Comparison of ENCODE assay signal across 15 cellular contexts in the genomic region with DNA sequence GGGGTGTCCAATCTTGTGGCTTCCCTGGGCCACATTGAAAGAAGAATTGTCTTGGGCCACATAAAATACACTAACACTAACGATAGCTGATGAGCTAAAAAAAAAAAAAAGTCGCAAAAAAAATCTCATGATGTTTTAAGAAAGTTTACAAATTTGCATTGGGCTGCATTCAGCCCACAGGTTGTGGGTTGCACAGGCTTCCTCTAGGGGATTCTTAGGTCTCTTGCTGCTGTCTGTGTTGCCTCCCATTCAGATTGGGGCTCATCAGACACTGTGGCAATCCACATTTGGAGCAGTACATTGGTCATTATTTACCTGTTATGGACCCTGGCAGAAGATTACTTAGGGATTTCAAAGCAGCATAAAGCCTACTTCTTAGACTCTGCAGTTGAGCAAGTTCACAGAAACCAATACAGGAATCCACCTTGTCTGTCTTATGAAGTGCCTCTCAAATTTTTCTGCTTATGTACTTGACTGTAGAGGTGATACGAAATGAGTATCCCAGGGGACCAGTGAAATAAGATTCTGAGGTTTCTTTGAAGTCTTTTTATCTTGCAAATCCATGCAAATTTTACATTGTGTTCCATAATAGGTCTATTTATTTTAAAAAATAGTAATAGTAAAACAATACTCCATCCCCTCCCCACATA.
A peak's percentile ranks its signal among the peaks of the same experiment; 100 is the strongest.
DNase-seq lines count a peak whose midpoint lies in the region; ATAC-seq, FAIRE-seq and TF ChIP-seq lines count a peak whose summit lies in the region.
"Had no signal": no experiment of that assay in that cellular context is flagged by ENCODE, and none has a peak within 500 bp of the region (broad histone marks: within the 10 kb centered on the region; RNA-seq: fewer than 3 reads in every experiment).

No MANE protein-coding gene starts in this region.

- no peaks in the 10 kb centered on the region for H3K79me2 ChIP-seq in GM12878 (ENCODE audit: control insufficient read depth, insufficient read depth, low read length)

- DNase-seq in GM12878 (ENCODE audit: low read depth, low spot score), result peak; percentile 16
- DNase-seq in activated gamma-delta T cell treated with Interleukin-2 at 50 U/mL for 16 hours, result no peak
- no peak for DNase-seq in ureter (ENCODE audit: low spot score)
- no peak for DNase-seq in globus pallidus (ENCODE audit: low spot score)
- no peak for DNase-seq in left ventricle myocardium inferior
- DNase-seq: activated CD4-positive, alpha-beta T cell treated with anti-CD3 and anti-CD28 coated beads for 48 hours; mucosa of descending colon; MV-4-11; SK-N-SH had no signal

- H3K9ac ChIP-seq in GM12878 (ENCODE audit: control insufficient read depth, insufficient read depth, low read length), result no peak overlapping the region
- H3K9ac ChIP-seq: SK-N-SH had no signal

- no TSS peak for BruUV-seq in GM12878 (replicated peaks; lab: Mats Ljungman, UMichigan)

- intact Hi-C loops in GM12878 (cut with micrococcal nuclease; ENCODE audit: unreplicated experiment), result no loop called here
- intact Hi-C loops in left ventricle myocardium inferior (cut with micrococcal nuclease), result no loop called here

- ATAC-seq in GM18907 (IDR thresholded peaks at IDR 0.05; ENCODE audit: unreplicated experiment), result peak; percentile 88
- ATAC-seq in GM21515 (IDR thresholded peaks at IDR 0.05; ENCODE audit: unreplicated experiment), result peak; percentile 86
- ATAC-seq in HG03060 (IDR thresholded peaks at IDR 0.05; ENCODE audit: low read depth, unreplicated experiment), result peak; percentile 84
- ATAC-seq in GM12878, result peak; percentile 82
- ATAC-seq: activated T-helper 17 cell treated with anti-CD3 and anti-CD28 coated beads, Interleukin-2, amount 50 U/mL, for 72 hours; mucosa of descending colon had no signal

- no peak for TF ChIP-seq RAD21 in GM12878 (IDR thresholded peaks at IDR 0.05; ENCODE audit: insufficient read depth, low read depth, low read length)

- POLR2A ChIA-PET in GM12878 (lab: Charles Lee), result interaction anchor here (0.6 kb wide), 1 partner anchor 571 kb away, joined by 3 read pairs; no protein-coding TSS in a partner anchor

- no peak overlapping the region for H3K4me3 ChIP-seq in GM12878
- no peak overlapping the region for H3K4me3 ChIP-seq in left ventricle myocardium inferior
- H3K4me3 ChIP-seq: mucosa of descending colon, prostate gland had no signal

- CTCF ChIA-PET in GM12878 (lab: Yijun Ruan, JAX), result interaction anchor here (1.3 to 1.4 kb wide), 2 partner anchors 13 to 866 kb away, joined by 3 read pairs; no protein-coding TSS in a partner anchor

- H2AFZ ChIP-seq in GM12878 (ENCODE audit: control insufficient read depth, low read depth, low read length), result no peak overlapping the region

- TF ChIP-seq EP300 in GM12878 (IDR thresholded peaks at IDR 0.05; ENCODE audit: borderline replicate concordance in 1 of 2, control insufficient read depth in 1 of 2, low read depth in 2 of 2, low read length in 2 of 2), result no peak

- no peak for TF ChIP-seq CTCF in GM12878 (IDR thresholded peaks at IDR 0.05 in 2 of 3, conservative IDR thresholded peaks at IDR 0.05 in 1 of 3; ENCODE audit: control insufficient read depth in 2 of 3, extremely low read depth in 1 of 3, insufficient read depth in 1 of 3, low read depth in 3 of 3, low read length in 3 of 3)
- no peak for TF ChIP-seq CTCF in left ventricle myocardium inferior (IDR thresholded peaks at IDR 0.05; ENCODE audit: borderline replicate concordance)

- no peak overlapping the region for H3K27ac ChIP-seq in GM12878 (ENCODE audit: control insufficient read depth, insufficient read depth)
- H3K27ac ChIP-seq in left ventricle myocardium inferior (replicated peaks), result no peak overlapping the region
- H3K27ac ChIP-seq: prostate gland had no signal

- WGBS in GM12878 (ENCODE audit: insufficient coverage, insufficient replicate concordance, low lambda C conversion rate, missing lambda C conversion rate), result 2% methylated on average over 3 of the region's 3 CpGs

- H3K4me2 ChIP-seq in GM12878 (ENCODE audit: control insufficient read depth, insufficient read depth), result no peak overlapping the region
- H3K4me2 ChIP-seq: SK-N-SH had no signal

- no peaks in the 10 kb centered on the region for H3K27me3 ChIP-seq in GM12878 (replicated peaks in 1 of 2; ENCODE audit: control insufficient read depth in 2 of 2, insufficient read depth in 2 of 2, low read length in 1 of 2)
- no peaks in the 10 kb centered on the region for H3K27me3 ChIP-seq in left ventricle myocardium inferior (ENCODE audit: low read depth)

- no peak for TF ChIP-seq POLR2A in GM12878 (IDR thresholded peaks at IDR 0.05; ENCODE audit: low read depth, low read length)

- SMC1A ChIA-PET in GM12878 (lab: Charles Lee; ENCODE audit: uncharacterized antibody, unreplicated experiment), result interaction anchor here (0.7 to 1.4 kb wide), 5 partner anchors 15 to 866 kb away, joined by 3 to 4 read pairs (median 3); no protein-coding TSS in a partner anchor

- no peaks in the 10 kb centered on the region for H3K4me1 ChIP-seq in GM12878 (ENCODE audit: control insufficient read depth, insufficient read depth, low read length)
- peaks cover under 1% of the 10 kb centered on the region for H3K4me1 ChIP-seq in left ventricle myocardium inferior
- H3K4me1 ChIP-seq: prostate gland had no signal

- in situ Hi-C loops in GM12878 (cut with MboI), result no loop called here

- FAIRE-seq in GM12878 (lab: Jason Lieb, UNC), result no peak
- FAIRE-seq: bronchial epithelial cell had no signal

- H4K20me1 ChIP-seq in GM12878 (ENCODE audit: control insufficient read depth, insufficient read depth), result no peaks in the 10 kb centered on the region

- RAD21 ChIA-PET in GM12878 (lab: Charles Lee; ENCODE audit: unreplicated experiment), result interaction anchor here (0.6 to 1.4 kb wide), 5 partner anchors 10 to 867 kb away, joined by 3 to 5 read pairs (median 4); no protein-coding TSS in a partner anchor

- H3K9me3 ChIP-seq in GM12878 (replicated peaks; ENCODE audit: control insufficient read depth, insufficient read depth, low read length), result no peaks in the 10 kb centered on the region
- H3K9me3 ChIP-seq in left ventricle myocardium inferior (replicated peaks), result no peaks in the 10 kb centered on the region
- H3K9me3 ChIP-seq: mucosa of descending colon, prostate gland, SK-N-SH had no signal

- H3K36me3 ChIP-seq in GM12878 (ENCODE audit: control insufficient read depth in 2 of 2, insufficient read depth in 2 of 2, low read length in 1 of 2), result no peaks in the 10 kb centered on the region
- H3K36me3 ChIP-seq in left ventricle myocardium inferior, result no peaks in the 10 kb centered on the region
- H3K36me3 ChIP-seq: prostate gland had no signal

TF ChIP-seq in GM12878, 131 proteins besides CTCF, POLR2A, EP300 and RAD21:
- TF ChIP-seq, protein P1, sequence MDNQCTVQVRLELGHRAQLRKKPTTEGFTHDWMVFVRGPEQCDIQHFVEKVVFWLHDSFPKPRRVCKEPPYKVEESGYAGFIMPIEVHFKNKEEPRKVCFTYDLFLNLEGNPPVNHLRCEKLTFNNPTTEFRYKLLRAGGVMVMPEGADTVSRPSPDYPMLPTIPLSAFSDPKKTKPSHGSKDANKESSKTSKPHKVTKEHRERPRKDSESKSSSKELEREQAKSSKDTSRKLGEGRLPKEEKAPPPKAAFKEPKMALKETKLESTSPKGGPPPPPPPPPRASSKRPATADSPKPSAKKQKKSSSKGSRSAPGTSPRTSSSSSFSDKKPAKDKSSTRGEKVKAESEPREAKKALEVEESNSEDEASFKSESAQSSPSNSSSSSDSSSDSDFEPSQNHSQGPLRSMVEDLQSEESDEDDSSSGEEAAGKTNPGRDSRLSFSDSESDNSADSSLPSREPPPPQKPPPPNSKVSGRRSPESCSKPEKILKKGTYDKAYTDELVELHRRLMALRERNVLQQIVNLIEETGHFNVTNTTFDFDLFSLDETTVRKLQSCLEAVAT (IDR thresholded peaks at IDR 0.05), result no peak
- no peak for TF ChIP-seq BMI1 (IDR thresholded peaks at IDR 0.05; ENCODE audit: borderline replicate concordance)
- TF ChIP-seq ATF7 (IDR thresholded peaks at IDR 0.05; ENCODE audit: low read depth), result peak; percentile 31; the same call in 1 of the 2 replicates
- TF ChIP-seq, protein P2, sequence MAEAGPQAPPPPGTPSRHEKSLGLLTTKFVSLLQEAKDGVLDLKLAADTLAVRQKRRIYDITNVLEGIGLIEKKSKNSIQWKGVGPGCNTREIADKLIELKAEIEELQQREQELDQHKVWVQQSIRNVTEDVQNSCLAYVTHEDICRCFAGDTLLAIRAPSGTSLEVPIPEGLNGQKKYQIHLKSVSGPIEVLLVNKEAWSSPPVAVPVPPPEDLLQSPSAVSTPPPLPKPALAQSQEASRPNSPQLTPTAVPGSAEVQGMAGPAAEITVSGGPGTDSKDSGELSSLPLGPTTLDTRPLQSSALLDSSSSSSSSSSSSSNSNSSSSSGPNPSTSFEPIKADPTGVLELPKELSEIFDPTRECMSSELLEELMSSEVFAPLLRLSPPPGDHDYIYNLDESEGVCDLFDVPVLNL (IDR thresholded peaks at IDR 0.05; ENCODE audit: low read depth, low read length), result no peak
- no peak for TF ChIP-seq SPI1 (IDR thresholded peaks at IDR 0.05; ENCODE audit: borderline replicate concordance, insufficient read depth, low read depth, low read length)
- TF ChIP-seq MEF2B (IDR thresholded peaks at IDR 0.05; ENCODE audit: partially characterized antibody, poor library complexity, severe bottlenecking), result peak; percentile 91
- TF ChIP-seq ZNF384 (IDR thresholded peaks at IDR 0.05; ENCODE audit: borderline replicate concordance, low read depth, low read length), result peak; percentile 79; the same call in 1 of the 2 replicates
- no peak for TF ChIP-seq HDAC2 (IDR thresholded peaks at IDR 0.05)
- TF ChIP-seq, protein P3, sequence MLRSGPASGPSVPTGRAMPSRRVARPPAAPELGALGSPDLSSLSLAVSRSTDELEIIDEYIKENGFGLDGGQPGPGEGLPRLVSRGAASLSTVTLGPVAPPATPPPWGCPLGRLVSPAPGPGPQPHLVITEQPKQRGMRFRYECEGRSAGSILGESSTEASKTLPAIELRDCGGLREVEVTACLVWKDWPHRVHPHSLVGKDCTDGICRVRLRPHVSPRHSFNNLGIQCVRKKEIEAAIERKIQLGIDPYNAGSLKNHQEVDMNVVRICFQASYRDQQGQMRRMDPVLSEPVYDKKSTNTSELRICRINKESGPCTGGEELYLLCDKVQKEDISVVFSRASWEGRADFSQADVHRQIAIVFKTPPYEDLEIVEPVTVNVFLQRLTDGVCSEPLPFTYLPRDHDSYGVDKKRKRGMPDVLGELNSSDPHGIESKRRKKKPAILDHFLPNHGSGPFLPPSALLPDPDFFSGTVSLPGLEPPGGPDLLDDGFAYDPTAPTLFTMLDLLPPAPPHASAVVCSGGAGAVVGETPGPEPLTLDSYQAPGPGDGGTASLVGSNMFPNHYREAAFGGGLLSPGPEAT (IDR thresholded peaks at IDR 0.05; ENCODE audit: low read depth), result peak; percentile 51; the same call in 1 of the 2 replicates
- TF ChIP-seq STAT1 (conservative IDR thresholded peaks at IDR 0.05), result no peak
